ENCODE assay signal across 15 cellular contexts in the genomic region with DNA sequence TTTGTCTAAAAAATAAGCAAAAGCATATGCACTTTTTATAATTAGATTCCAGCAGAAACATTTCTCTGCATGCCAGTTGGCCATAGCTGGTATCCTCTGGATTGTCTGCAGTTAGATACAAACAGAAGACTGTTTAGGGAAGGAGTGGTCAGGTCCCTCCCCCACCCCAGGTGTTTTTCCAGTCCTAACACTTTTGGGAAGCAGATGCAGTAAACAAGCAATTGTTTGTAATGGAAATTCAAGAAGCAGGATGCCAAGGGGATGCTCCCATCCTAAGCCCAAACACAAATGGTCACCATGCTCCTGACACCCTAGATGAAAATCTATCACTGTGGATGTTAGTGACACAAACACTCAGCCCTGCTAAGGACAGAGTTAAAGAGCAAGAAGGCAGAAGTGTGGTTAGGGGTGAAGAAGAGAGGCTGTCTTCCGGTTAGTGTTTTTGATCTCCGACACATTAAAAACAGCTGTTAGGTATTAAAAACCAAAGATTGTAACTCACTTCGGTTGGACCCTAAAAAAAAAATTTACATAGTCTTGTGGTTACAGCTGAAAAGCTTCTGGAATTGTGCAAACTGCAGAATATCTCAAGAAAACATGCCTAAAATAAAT. TPM values are rescaled to one million over a fixed set of nuclear protein-coding genes. Genes with fewer than 3 reads are reported as not detected.
A peak's percentile ranks its signal among the peaks of the same experiment; 100 is the strongest.
DNase-seq lines count a peak whose midpoint lies in the region; ATAC-seq and TF ChIP-seq lines count a peak whose summit lies in the region.
"Had no signal": no experiment of that assay in that cellular context is flagged by ENCODE, and none has a peak within 500 bp of the region (broad histone marks: within the 10 kb centered on the region; RNA-seq: fewer than 3 reads in every experiment).

No MANE protein-coding gene starts in this region.

- H3K4me1 ChIP-seq in OCI-LY7 (ENCODE audit: insufficient read depth, low read length, poor library complexity, severe bottlenecking) (peaks cover 79% of the 10 kb centered on the region), sigmoid colon (no peaks in the 10 kb centered on the region)
- H3K4me1 ChIP-seq: tibial artery had no signal

- no peak for DNase-seq in activated T-cell treated with anti-CD3 and anti-CD28 coated beads, Interleukin-2, amount 50 U/mL, for 4 hours
- no peak for DNase-seq in activated T-cell treated with anti-CD3 and anti-CD28 coated beads, Interleukin-2, amount 50 U/mL, for 1 hour
- DNase-seq in OCI-LY7 (ENCODE audit: low spot score) (peak; percentile 82), sigmoid colon (no peak)
- no peak for DNase-seq in stimulated activated effector memory CD8-positive, alpha-beta T cell treated with anti-CD3 and anti-CD28 coated beads, Interleukin-12 subunit alpha, Interleukin-12 subunit beta, amount 100 ng/mL, for 72 hours (ENCODE audit: low spot score in 2 of 2)
- DNase-seq: activated effector memory CD4-positive, alpha-beta T cell treated with anti-CD3 and anti-CD28 coated beads, Interleukin-2, amount 50 U/mL, for 16 hours; effector CD8-positive, alpha-beta T cell; foreskin fibroblast; NCI-H2107; stimulated activated CD4-positive, alpha-beta T cell treated with anti-CD3 and anti-CD28 coated beads, Interleukin-1b, Interleukin-23, amount 100 ng/mL, for 48 hours; tibial artery had no signal

- H3K79me2 ChIP-seq in OCI-LY7 (ENCODE audit: insufficient read depth, low read depth, low read length): peaks cover 100% of the 10 kb centered on the region

- peak in 1 of 2 donors; percentile 20 for ATAC-seq in activated T-cell treated with anti-CD3 and anti-CD28 coated beads, Interleukin-2, amount 50 U/mL, for 4 hours
- ATAC-seq in stimulated activated effector memory CD8-positive, alpha-beta T cell treated with anti-CD3 and anti-CD28 coated beads, Interleukin-12 subunit alpha, Interleukin-12 subunit beta, amount 100 ng/mL, for 72 hours: peak; percentile 47
- no peak for ATAC-seq in GM19463 (IDR thresholded peaks at IDR 0.05; ENCODE audit: unreplicated experiment)
- ATAC-seq in GM19455 (IDR thresholded peaks at IDR 0.05; ENCODE audit: unreplicated experiment): no peak
- ATAC-seq: activated CD4-positive, CD25-positive, alpha-beta regulatory T cell treated with anti-CD3 and anti-CD28 coated beads, Interleukin-2, amount 50 U/mL, for 24 hours had no signal

- H3K9me2 ChIP-seq in OCI-LY7 (ENCODE audit: insufficient read depth, low read length): no peaks in the 10 kb centered on the region

- peak overlapping the region; percentile 99 for H3K4me2 ChIP-seq in OCI-LY7 (ENCODE audit: low read length)

- H3K4me3 ChIP-seq in OCI-LY7 (ENCODE audit: low read depth, low read length, poor library complexity, severe bottlenecking) (peak overlapping the region; percentile 83), sigmoid colon (no peak overlapping the region)
- H3K4me3 ChIP-seq: tibial artery had no signal

- H3K9me3 Mint-ChIP-seq in activated T-cell treated with anti-CD3 and anti-CD28 coated beads, Interleukin-2, amount 50 U/mL, for 4 hours: no peaks in the 10 kb centered on the region
- H3K9me3 Mint-ChIP-seq in brain: no peaks in the 10 kb centered on the region
- H3K9me3 Mint-ChIP-seq in stimulated activated effector memory CD8-positive, alpha-beta T cell treated with anti-CD3 and anti-CD28 coated beads, Interleukin-12 subunit alpha, Interleukin-12 subunit beta, amount 100 ng/mL, for 72 hours: no peaks in the 10 kb centered on the region

- POLR2A ChIA-PET in OCI-LY7 (lab: Charles Lee): interaction anchor here (0.9 to 12.9 kb wide), 6 partner anchors 8 to 127 kb away, joined by 3 to 205 read pairs (median 10); a partner anchor contains a TSS

- peaks cover 67% of the 10 kb centered on the region for H3K4me1 Mint-ChIP-seq in activated T-cell treated with anti-CD3 and anti-CD28 coated beads, Interleukin-2, amount 50 U/mL, for 4 hours (ENCODE audit: low read depth)
- H3K4me1 Mint-ChIP-seq in brain: peaks cover 79% of the 10 kb centered on the region
- H3K4me1 Mint-ChIP-seq in stimulated activated effector memory CD8-positive, alpha-beta T cell treated with anti-CD3 and anti-CD28 coated beads, Interleukin-12 subunit alpha, Interleukin-12 subunit beta, amount 100 ng/mL, for 72 hours: no peaks in the 10 kb centered on the region

- BruUV-seq in OCI-LY7 (replicated peaks; lab: Mats Ljungman, UMichigan): no TSS peak

- H3K27ac ChIP-seq in OCI-LY7 (ENCODE audit: low read depth, low read length, poor library complexity, severe bottlenecking): peak overlapping the region; percentile 89
- H3K27ac ChIP-seq in sigmoid colon: no peak overlapping the region
- H3K27ac ChIP-seq: tibial artery had no signal

- TF ChIP-seq POLR2A in sigmoid colon (IDR thresholded peaks at IDR 0.05): no peak

- no peak for TF ChIP-seq EP300 in sigmoid colon (IDR thresholded peaks at IDR 0.05)

- H3K36me3 Mint-ChIP-seq in activated T-cell treated with anti-CD3 and anti-CD28 coated beads, Interleukin-2, amount 50 U/mL, for 4 hours (ENCODE audit: insufficient read depth): peaks cover 34% of the 10 kb centered on the region
- H3K36me3 Mint-ChIP-seq in brain: peaks cover 4% of the 10 kb centered on the region
- H3K36me3 Mint-ChIP-seq in stimulated activated effector memory CD8-positive, alpha-beta T cell treated with anti-CD3 and anti-CD28 coated beads, Interleukin-12 subunit alpha, Interleukin-12 subunit beta, amount 100 ng/mL, for 72 hours: no peaks in the 10 kb centered on the region

- TF ChIP-seq CTCF in OCI-LY7 (conservative IDR thresholded peaks at IDR 0.05; ENCODE audit: low read length) (no peak), brain (conservative IDR thresholded peaks at IDR 0.05) (no peak), sigmoid colon (IDR thresholded peaks at IDR 0.05) (no peak)

- peaks cover 36% of the 10 kb centered on the region for H4K20me1 ChIP-seq in OCI-LY7 (ENCODE audit: insufficient read depth, low read length)

- H3K27me3 ChIP-seq in sigmoid colon: peaks cover 8 to 81% (median 36%) of the 10 kb centered on the region in 3 donors

- H3K9me3 ChIP-seq in OCI-LY7 (ENCODE audit: low read length) (no peaks in the 10 kb centered on the region), sigmoid colon (no peaks in the 10 kb centered on the region)
- H3K9me3 ChIP-seq: tibial artery had no signal

- H3K4me3 Mint-ChIP-seq in activated T-cell treated with anti-CD3 and anti-CD28 coated beads, Interleukin-2, amount 50 U/mL, for 4 hours: peak overlapping the region; percentile 78
- H3K4me3 Mint-ChIP-seq in brain: peak overlapping the region in 3 of 5 experiments; percentile 28 to 54 (median 53)
- no peak overlapping the region for H3K4me3 Mint-ChIP-seq in stimulated activated effector memory CD8-positive, alpha-beta T cell treated with anti-CD3 and anti-CD28 coated beads, Interleukin-12 subunit alpha, Interleukin-12 subunit beta, amount 100 ng/mL, for 72 hours

- peaks cover 97% of the 10 kb centered on the region for H3K36me3 ChIP-seq in OCI-LY7 (ENCODE audit: insufficient read depth, low read length)
- H3K36me3 ChIP-seq in sigmoid colon: no peaks in the 10 kb centered on the region
- H3K36me3 ChIP-seq: tibial artery had no signal

- intact Hi-C loops in OCI-LY7 (cut with micrococcal nuclease; ENCODE audit: unreplicated experiment): loop anchor here (2.0 kb wide), 1 partner anchor 44 kb away; no protein-coding TSS in a partner anchor
- intact Hi-C loops in sigmoid colon (cut with DNase I): no loop called here

- no peak overlapping the region for H3K27ac Mint-ChIP-seq in brain
- no peak overlapping the region for H3K27ac Mint-ChIP-seq in stimulated activated effector memory CD8-positive, alpha-beta T cell treated with anti-CD3 and anti-CD28 coated beads, Interleukin-12 subunit alpha, Interleukin-12 subunit beta, amount 100 ng/mL, for 72 hours

- peaks cover 3% of the 10 kb centered on the region for H3K27me3 Mint-ChIP-seq in activated T-cell treated with anti-CD3 and anti-CD28 coated beads, Interleukin-2, amount 50 U/mL, for 4 hours (ENCODE audit: low read depth)
- peaks cover 9% of the 10 kb centered on the region for H3K27me3 Mint-ChIP-seq in brain

- 44 to 77% methylated on average over 3 of the region's 3 CpGs for WGBS in sigmoid colon, 2 donors

- H2AFZ ChIP-seq in OCI-LY7 (ENCODE audit: low read length): no peak overlapping the region

- CTCF ChIA-PET in OCI-LY7 (lab: Charles Lee; ENCODE audit: unreplicated experiment): no interaction called here

RNA-seq across cellular contexts. Expression of a gene that starts 7.9 kb away (rescaled TPM):
- 100 to 1,000 TPM; 140 to 165 (median 148) TPM for total RNA-seq in activated T-cell treated with anti-CD3 and anti-CD28 coated beads, Interleukin-2, amount 50 U/mL, for 4 hours
- 173 and 207 TPM in 2 replicates for total RNA-seq in OCI-LY7 (2014; rRNA removed; shearing (Covaris generic))
- total RNA-seq in OCI-LY7 (2022): 223 and 306 TPM in 2 replicates
- polyA plus RNA-seq in brain (ENCODE audit: insufficient read depth, low read depth, low replicate concordance): 6.8 TPM
- total RNA-seq in sigmoid colon: 1 to 10 TPM in 3 of 4 donors, under 1 TPM in 1; 0.83 to 3.3 (median 3.2) TPM
- polyA plus RNA-seq in sigmoid colon: 10 to 100 TPM in 1 of 3 donors, 1 to 10 TPM in 1, not detected in 1; 2.3 to 25.3 TPM

Comparison
In these comparisons a context has a peak if more than half of its experiments do, and no peak if none do; other contexts are left out.
1. RNA of a gene that starts 7.9 kb away (total RNA-seq): 173 to 306 TPM in OCI-LY7 and 140 to 165 TPM in activated T-cell treated with anti-CD3 and anti-CD28 coated beads, Interleukin-2, amount 50 U/mL, for 4 hours; 0.83 to 3.3 TPM in sigmoid colon; every median in the first group is over 10 times any median in the second.